1 cellular context compared by ENCODE assay signal in genomic region chr15:60324706-60325438, GRCh38.
TF ChIP-seq lines count a peak whose summit lies in the region.

No MANE protein-coding gene starts in this region.

TF ChIP-seq in HEK293, 187 proteins besides CTCF, POLR2A, EP300 and RAD21 (continued from another document):
- TF ChIP-seq, protein P1, sequence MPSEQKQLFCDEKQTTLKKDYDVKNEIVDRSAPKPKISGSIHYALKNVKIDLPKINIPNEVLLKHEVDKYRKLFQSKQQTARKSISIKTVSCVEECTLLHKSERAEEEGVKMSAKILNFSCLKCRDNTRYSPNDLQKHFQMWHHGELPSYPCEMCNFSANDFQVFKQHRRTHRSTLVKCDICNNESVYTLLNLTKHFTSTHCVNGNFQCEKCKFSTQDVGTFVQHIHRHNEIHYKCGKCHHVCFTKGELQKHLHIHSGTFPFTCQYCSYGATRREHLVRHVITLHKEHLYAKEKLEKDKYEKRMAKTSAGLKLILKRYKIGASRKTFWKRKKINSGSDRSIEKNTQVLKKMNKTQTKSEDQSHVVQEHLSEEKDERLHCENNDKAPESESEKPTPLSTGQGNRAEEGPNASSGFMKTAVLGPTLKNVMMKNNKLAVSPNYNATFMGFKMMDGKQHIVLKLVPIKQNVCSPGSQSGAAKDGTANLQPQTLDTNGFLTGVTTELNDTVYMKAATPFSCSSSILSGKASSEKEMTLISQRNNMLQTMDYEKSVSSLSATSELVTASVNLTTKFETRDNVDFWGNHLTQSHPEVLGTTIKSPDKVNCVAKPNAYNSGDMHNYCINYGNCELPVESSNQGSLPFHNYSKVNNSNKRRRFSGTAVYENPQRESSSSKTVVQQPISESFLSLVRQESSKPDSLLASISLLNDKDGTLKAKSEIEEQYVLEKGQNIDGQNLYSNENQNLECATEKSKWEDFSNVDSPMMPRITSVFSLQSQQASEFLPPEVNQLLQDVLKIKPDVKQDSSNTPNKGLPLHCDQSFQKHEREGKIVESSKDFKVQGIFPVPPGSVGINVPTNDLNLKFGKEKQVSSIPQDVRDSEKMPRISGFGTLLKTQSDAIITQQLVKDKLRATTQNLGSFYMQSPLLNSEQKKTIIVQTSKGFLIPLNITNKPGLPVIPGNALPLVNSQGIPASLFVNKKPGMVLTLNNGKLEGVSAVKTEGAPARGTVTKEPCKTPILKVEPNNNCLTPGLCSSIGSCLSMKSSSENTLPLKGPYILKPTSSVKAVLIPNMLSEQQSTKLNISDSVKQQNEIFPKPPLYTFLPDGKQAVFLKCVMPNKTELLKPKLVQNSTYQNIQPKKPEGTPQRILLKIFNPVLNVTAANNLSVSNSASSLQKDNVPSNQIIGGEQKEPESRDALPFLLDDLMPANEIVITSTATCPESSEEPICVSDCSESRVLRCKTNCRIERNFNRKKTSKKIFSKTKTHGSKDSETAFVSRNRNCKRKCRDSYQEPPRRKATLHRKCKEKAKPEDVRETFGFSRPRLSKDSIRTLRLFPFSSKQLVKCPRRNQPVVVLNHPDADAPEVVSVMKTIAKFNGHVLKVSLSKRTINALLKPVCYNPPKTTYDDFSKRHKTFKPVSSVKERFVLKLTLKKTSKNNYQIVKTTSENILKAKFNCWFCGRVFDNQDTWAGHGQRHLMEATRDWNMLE (tag by site-specific recombination; conservative IDR thresholded peaks at IDR 0.05; ENCODE audit: low read depth): no peak
- TF ChIP-seq ZNF654 (tag by site-specific recombination; IDR thresholded peaks at IDR 0.05; ENCODE audit: low read depth) (no peak), PRDM6 (tag by site-specific recombination; IDR thresholded peaks at IDR 0.05) (peak; percentile 65), GLIS1 (tag by site-specific recombination; IDR thresholded peaks at IDR 0.05) (0 out of 2 replicates have a peak, but pooled peaks have one; percentile 17), KLF1 (tag by site-specific recombination; IDR thresholded peaks at IDR 0.05) (no peak)
- TF ChIP-seq, protein P2, sequence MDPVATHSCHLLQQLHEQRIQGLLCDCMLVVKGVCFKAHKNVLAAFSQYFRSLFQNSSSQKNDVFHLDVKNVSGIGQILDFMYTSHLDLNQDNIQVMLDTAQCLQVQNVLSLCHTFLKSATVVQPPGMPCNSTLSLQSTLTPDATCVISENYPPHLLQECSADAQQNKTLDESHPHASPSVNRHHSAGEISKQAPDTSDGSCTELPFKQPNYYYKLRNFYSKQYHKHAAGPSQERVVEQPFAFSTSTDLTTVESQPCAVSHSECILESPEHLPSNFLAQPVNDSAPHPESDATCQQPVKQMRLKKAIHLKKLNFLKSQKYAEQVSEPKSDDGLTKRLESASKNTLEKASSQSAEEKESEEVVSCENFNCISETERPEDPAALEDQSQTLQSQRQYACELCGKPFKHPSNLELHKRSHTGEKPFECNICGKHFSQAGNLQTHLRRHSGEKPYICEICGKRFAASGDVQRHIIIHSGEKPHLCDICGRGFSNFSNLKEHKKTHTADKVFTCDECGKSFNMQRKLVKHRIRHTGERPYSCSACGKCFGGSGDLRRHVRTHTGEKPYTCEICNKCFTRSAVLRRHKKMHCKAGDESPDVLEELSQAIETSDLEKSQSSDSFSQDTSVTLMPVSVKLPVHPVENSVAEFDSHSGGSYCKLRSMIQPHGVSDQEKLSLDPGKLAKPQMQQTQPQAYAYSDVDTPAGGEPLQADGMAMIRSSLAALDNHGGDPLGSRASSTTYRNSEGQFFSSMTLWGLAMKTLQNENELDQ (tag by site-specific recombination; IDR thresholded peaks at IDR 0.05; ENCODE audit: low read depth): no peak
